In genomic region chr3:171956372-171957104, GRCh38 we compare ENCODE assay signal across 19 cellular contexts.
DNase-seq lines count a peak whose midpoint lies in the region; ATAC-seq, FAIRE-seq and TF ChIP-seq lines count a peak whose summit lies in the region.
"Had no signal": no experiment of that assay in that cellular context is flagged by ENCODE, and none has a peak within 500 bp of the region (broad histone marks: within the 10 kb centered on the region; RNA-seq: fewer than 3 reads in every experiment).

No MANE protein-coding gene starts in this region.

- H3K9ac ChIP-seq in K562 (ENCODE audit: insufficient read depth in 1 of 2, low read depth in 2 of 2, low read length in 2 of 2) (peak overlapping the region; percentile 27 to 37; a peak in 1 of 4 replicates), mesenchymal stem cell (ENCODE audit: low read length) (no peak overlapping the region)
- H3K9ac ChIP-seq: BLaER1 had no signal

- peak; percentile 18 to 28; a peak in 1 of 4 replicates for TF ChIP-seq RAD21 in K562 (CRISPR knock-in tag; conservative IDR thresholded peaks at IDR 0.05 in 1 of 2, IDR thresholded peaks at IDR 0.05 in 1 of 2)

- H3K27me3 ChIP-seq in GM23338 (ENCODE audit: insufficient read depth) (no peaks in the 10 kb centered on the region), K562 (ENCODE audit: control insufficient read depth in 2 of 2, insufficient read depth in 2 of 2, low read length in 2 of 2) (no peaks in the 10 kb centered on the region), mesenchymal stem cell (ENCODE audit: control insufficient read depth in 1 of 2, insufficient read depth in 1 of 2, low read length in 2 of 2) (no peaks in the 10 kb centered on the region)
- H3K27me3 ChIP-seq: BLaER1 had no signal

- no peaks in the 10 kb centered on the region for H3K9me3 ChIP-seq in K562 (replicated peaks; ENCODE audit: control insufficient read depth, insufficient read depth, low read depth, low read length)
- no peaks in the 10 kb centered on the region for H3K9me3 ChIP-seq in mesenchymal stem cell (ENCODE audit: control insufficient read depth, low read length)
- H3K9me3 ChIP-seq: BLaER1 had no signal

- no peak overlapping the region for H2BK120ac ChIP-seq in mesenchymal stem cell (ENCODE audit: low read depth, low read length)

- H3K36me3 ChIP-seq in GM23338 (ENCODE audit: insufficient read depth) (no peaks in the 10 kb centered on the region), K562 (ENCODE audit: control insufficient read depth, insufficient read depth, low read length) (no peaks in the 10 kb centered on the region), mesenchymal stem cell (ENCODE audit: control insufficient read depth in 1 of 2, insufficient read depth in 2 of 2, low read depth in 1 of 2, low read length in 2 of 2) (no peaks in the 10 kb centered on the region)
- H3K36me3 ChIP-seq: BLaER1 had no signal

- no TSS peak for BruUV-seq in K562 (replicated peaks; lab: Mats Ljungman, UMichigan)

- no peak overlapping the region for H2BK15ac ChIP-seq in mesenchymal stem cell (ENCODE audit: low read depth, poor library complexity, severe bottlenecking)

- H2BK12ac ChIP-seq in mesenchymal stem cell (ENCODE audit: low read length in 2 of 2): peak overlapping the region in 1 of 2 experiments; percentile 46

- ATAC-seq in GM23338 (peak; percentile 26), K562 (peak; percentile 72), Right ventricle myocardium inferior (no peak), HG03432 (IDR thresholded peaks at IDR 0.05; ENCODE audit: unreplicated experiment) (no peak), GM19023 (IDR thresholded peaks at IDR 0.05; ENCODE audit: unreplicated experiment) (no peak)
- ATAC-seq: Panc1 had no signal

- H3K4ac ChIP-seq in mesenchymal stem cell (ENCODE audit: low read depth in 1 of 2, low read length in 2 of 2): no peak overlapping the region

- no peak overlapping the region for H2AK5ac ChIP-seq in mesenchymal stem cell (ENCODE audit: low read length, severe bottlenecking)

- no peak overlapping the region for H4K91ac ChIP-seq in mesenchymal stem cell (ENCODE audit: low read length)

- intact Hi-C loops in K562 (cut with micrococcal nuclease) (loop anchor here (2.0 kb wide), 1 partner anchor 82 kb away; the partner anchor contains the start of gene FNDC3B), head of caudate nucleus (cut with DNase I) (no loop called here), Right ventricle myocardium inferior (cut with DNase I) (no loop called here)

- H3K27ac Mint-ChIP-seq in GM23338: no peak overlapping the region
- H3K27ac Mint-ChIP-seq: CD8-positive, alpha-beta memory T cell had no signal

- no peaks in the 10 kb centered on the region for H3K9me1 ChIP-seq in K562 (ENCODE audit: control insufficient read depth, insufficient read depth, low read length)

- H3K4me3 ChIP-seq in GM23338 (no peak overlapping the region), K562 (no peak overlapping the region), mesenchymal stem cell (ENCODE audit: insufficient read depth in 1 of 2, low read depth in 1 of 2, low read length in 2 of 2) (no peak overlapping the region)
- H3K4me3 ChIP-seq: BLaER1 had no signal

- H3K4me1 ChIP-seq in GM23338 (ENCODE audit: insufficient read depth) (peaks cover 24% of the 10 kb centered on the region), K562 (replicated peaks in 1 of 2; ENCODE audit: control insufficient read depth in 2 of 2, insufficient read depth in 2 of 2, low read length in 2 of 2) (peaks cover 11 to 42% of the 10 kb centered on the region in 2 experiments; a peak in 4 of 5 replicates), mesenchymal stem cell (ENCODE audit: control insufficient read depth, insufficient read depth, low read depth, low read length) (peaks cover 2% of the 10 kb centered on the region)

- H3K14ac ChIP-seq in mesenchymal stem cell (ENCODE audit: low read length in 2 of 2): no peak overlapping the region

- peak; percentile 84 for TF ChIP-seq EP300 in K562 (IDR thresholded peaks at IDR 0.05; ENCODE audit: low read length)

- H3K27ac ChIP-seq in GM23338 (ENCODE audit: low read depth) (no peak overlapping the region), K562 (ENCODE audit: extremely low read depth, low read depth, low read length) (peak overlapping the region; percentile 66), mesenchymal stem cell (ENCODE audit: low read length, poor library complexity, severe bottlenecking) (no peak overlapping the region)
- H3K27ac ChIP-seq: BLaER1 had no signal

- no peaks in the 10 kb centered on the region for H3K79me1 ChIP-seq in mesenchymal stem cell (replicated peaks; ENCODE audit: low read length, poor library complexity, severe bottlenecking)

- 46% methylated on average over 11 of the region's 11 CpGs for WGBS in K562 (ENCODE audit: insufficient coverage, low coverage, missing lambda C conversion rate)
- WGBS in mesenchymal stem cell: 81% methylated on average over 6 of the region's 11 CpGs

- H3K9me2 ChIP-seq in GM23338 (ENCODE audit: insufficient read depth): no peaks in the 10 kb centered on the region

- no peak for DNase-seq in GM23338 (ENCODE audit: low spot score)
- peak in 2 of 4 experiments; percentile 64 to 85 for DNase-seq in K562 (ENCODE audit: extremely low read depth in 1 of 4, low spot score in 3 of 4)
- peak in 26 of 42 donors; percentile 4 to 62 (median 24) for DNase-seq in head of caudate nucleus
- DNase-seq in pons (ENCODE audit: low spot score): peak; percentile 76
- no peak for DNase-seq in mesenchymal stem cell
- DNase-seq in Right ventricle myocardium inferior (ENCODE audit: missing footprints): no peak
- DNase-seq: CD8-positive, alpha-beta memory T cell; DND-41; GOT3; KG1; NCI-H1436 treated with DMSO at 0.1 percent for 48 hours; NCI-H2029 treated with DMSO at 0.1 percent for 48 hours; NCI-H748 treated with DMSO at 0.1 percent for 48 hours; SHP77 had no signal

- no peak for TF ChIP-seq CTCF in GM23338 (conservative IDR thresholded peaks at IDR 0.05; ENCODE audit: low read depth in 2 of 2)
- TF ChIP-seq CTCF in K562 (IDR thresholded peaks at IDR 0.05 in 2 of 3, conservative IDR thresholded peaks at IDR 0.05 in 1 of 3; ENCODE audit: insufficient read depth in 2 of 3, low read depth in 1 of 3, low read length in 3 of 3): no peak

- no peaks in the 10 kb centered on the region for H3K79me2 ChIP-seq in GM23338 (replicated peaks; ENCODE audit: insufficient read depth)
- no peaks in the 10 kb centered on the region for H3K79me2 ChIP-seq in K562 (ENCODE audit: control insufficient read depth, insufficient read depth, low read length)

- peaks cover 2% of the 10 kb centered on the region for H3K27me3 Mint-ChIP-seq in GM23338 (ENCODE audit: insufficient read depth, low read depth, poor library complexity)

- H3F3A ChIP-seq in GM23338 (replicated peaks; ENCODE audit: low read depth): no peaks in the 10 kb centered on the region

- H4K20me1 ChIP-seq in GM23338 (replicated peaks; ENCODE audit: insufficient read depth) (no peaks in the 10 kb centered on the region), K562 (replicated peaks; ENCODE audit: control insufficient read depth, insufficient read depth, low read length) (no peaks in the 10 kb centered on the region)
- H4K20me1 ChIP-seq: BLaER1 had no signal

- H3K9me3 Mint-ChIP-seq in GM23338: no peaks in the 10 kb centered on the region
- H3K9me3 Mint-ChIP-seq: CD8-positive, alpha-beta memory T cell had no signal

- H2AFZ ChIP-seq in GM23338 (peak overlapping the region; percentile 93), K562 (ENCODE audit: low read depth, low read length) (peak overlapping the region; percentile 61), mesenchymal stem cell (ENCODE audit: low read depth, low read length) (no peak overlapping the region)

- H4K8ac ChIP-seq in mesenchymal stem cell (ENCODE audit: low read length): no peak overlapping the region

- in situ Hi-C loops in K562 (cut with MboI): no loop called here

- H2BK5ac ChIP-seq in mesenchymal stem cell (ENCODE audit: low read depth, low read length, poor library complexity, severe bottlenecking): no peak overlapping the region

- no peak overlapping the region for H3K18ac ChIP-seq in mesenchymal stem cell (ENCODE audit: low read depth in 1 of 2, low read length in 2 of 2)

- CTCF ChIA-PET in K562 (lab: Yijun Ruan, JAX; ENCODE audit: low intra/inter-chr PET ratio): no interaction called here

- H3K4me3 Mint-ChIP-seq in GM23338: no peak overlapping the region
- H3K4me3 Mint-ChIP-seq: CD8-positive, alpha-beta memory T cell had no signal

- no peak overlapping the region for H3K23ac ChIP-seq in mesenchymal stem cell (ENCODE audit: low read length in 2 of 2)

- TF ChIP-seq POLR2A in K562 (conservative IDR thresholded peaks at IDR 0.05): no peak

- H3K4me1 Mint-ChIP-seq in GM23338: peaks cover 26% of the 10 kb centered on the region

- no peaks in the 10 kb centered on the region for H3K36me3 Mint-ChIP-seq in GM23338 (ENCODE audit: low read depth)

- H3K4me2 ChIP-seq in GM23338 (no peak overlapping the region), K562 (ENCODE audit: insufficient read depth, low read length) (peak overlapping the region; percentile 39), mesenchymal stem cell (ENCODE audit: low read length, poor library complexity, severe bottlenecking) (no peak overlapping the region)

- FAIRE-seq in K562 (lab: Jason Lieb, UNC): peak; percentile 89
- FAIRE-seq: G401.6 had no signal

- POLR2A ChIA-PET in K562 (lab: Yijun Ruan, JAX): interaction anchor here (1.0 to 2.0 kb wide), 3 partner anchors 12 to 85 kb away, joined by 3 to 6 read pairs (median 5); no protein-coding TSS in a partner anchor

TF ChIP-seq in GM23338, 12 proteins besides CTCF, POLR2A, EP300 and RAD21:
- no peak for TF ChIP-seq ZNF331 (CRISPR knock-in tag; IDR thresholded peaks at IDR 0.05; ENCODE audit: low read depth)
- no peak for TF ChIP-seq STAT1 (IDR thresholded peaks at IDR 0.05; ENCODE audit: unreplicated experiment)

TF ChIP-seq in K562, 482 proteins besides CTCF, POLR2A, EP300 and RAD21 (continues in another document):
- TF ChIP-seq ZNF551 (CRISPR knock-in tag; IDR thresholded peaks at IDR 0.05) (no peak), STAT5A (IDR thresholded peaks at IDR 0.05; ENCODE audit: borderline replicate concordance, low read length) (peak; percentile 43)

Comparison
In these comparisons a context has a peak if more than half of its experiments do, and no peak if none do; other contexts are left out.
1. ATAC-seq: peak in GM23338 (single experiment) and K562 (single experiment); none in Right ventricle myocardium inferior (single experiment), HG03432 (single experiment) and GM19023 (single experiment).
2. DNase-seq: peak in head of caudate nucleus (26 of 42) and pons (single experiment); none in GM23338 (single experiment), mesenchymal stem cell (single experiment) and Right ventricle myocardium inferior (single experiment).